In the genomic region with DNA sequence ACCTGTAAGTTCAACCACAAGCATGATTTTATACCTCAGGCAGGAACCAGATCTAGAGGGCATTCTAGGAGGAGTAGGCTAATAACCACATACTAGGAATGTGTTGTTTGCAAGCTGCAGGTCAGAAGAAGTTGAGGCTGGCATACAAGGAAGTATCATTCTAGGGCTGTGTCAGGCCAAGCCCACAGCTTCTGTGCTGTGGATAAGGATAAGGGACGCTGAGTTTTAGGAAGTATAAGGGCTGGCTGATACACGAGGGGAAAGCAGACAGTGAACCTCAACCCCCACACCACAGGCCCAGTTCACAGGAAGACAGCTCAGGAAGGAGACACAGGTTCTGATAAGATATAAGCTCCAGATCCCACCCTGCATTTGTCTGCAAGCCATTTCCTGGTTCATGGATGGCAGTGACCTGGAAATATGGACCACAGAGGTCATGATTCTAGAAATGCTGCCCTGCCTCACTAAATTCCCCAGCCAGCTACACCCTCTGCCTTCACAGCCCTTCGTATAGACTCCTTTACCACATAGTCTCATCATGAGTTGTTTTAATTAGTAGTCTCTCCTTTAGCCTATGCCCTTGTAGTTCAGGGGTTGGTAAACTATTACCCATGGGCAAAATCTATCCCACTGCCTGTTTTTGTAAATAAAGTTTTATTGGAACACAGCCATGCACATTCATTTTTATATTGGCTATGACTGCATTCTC, we compare ENCODE assay signal across 1 cellular context.
TF ChIP-seq lines count a peak whose summit lies in the region.

No MANE protein-coding gene starts in this region.

TF ChIP-seq in K562, 482 proteins besides CTCF, POLR2A, EP300 and RAD21 (continued from another document and continues in another):
- TF ChIP-seq, protein P1, sequence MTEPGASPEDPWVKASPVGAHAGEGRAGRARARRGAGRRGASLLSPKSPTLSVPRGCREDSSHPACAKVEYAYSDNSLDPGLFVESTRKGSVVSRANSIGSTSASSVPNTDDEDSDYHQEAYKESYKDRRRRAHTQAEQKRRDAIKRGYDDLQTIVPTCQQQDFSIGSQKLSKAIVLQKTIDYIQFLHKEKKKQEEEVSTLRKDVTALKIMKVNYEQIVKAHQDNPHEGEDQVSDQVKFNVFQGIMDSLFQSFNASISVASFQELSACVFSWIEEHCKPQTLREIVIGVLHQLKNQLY (CRISPR knock-in tag; conservative IDR thresholded peaks at IDR 0.05) = no peak
- TF ChIP-seq, protein P2, sequence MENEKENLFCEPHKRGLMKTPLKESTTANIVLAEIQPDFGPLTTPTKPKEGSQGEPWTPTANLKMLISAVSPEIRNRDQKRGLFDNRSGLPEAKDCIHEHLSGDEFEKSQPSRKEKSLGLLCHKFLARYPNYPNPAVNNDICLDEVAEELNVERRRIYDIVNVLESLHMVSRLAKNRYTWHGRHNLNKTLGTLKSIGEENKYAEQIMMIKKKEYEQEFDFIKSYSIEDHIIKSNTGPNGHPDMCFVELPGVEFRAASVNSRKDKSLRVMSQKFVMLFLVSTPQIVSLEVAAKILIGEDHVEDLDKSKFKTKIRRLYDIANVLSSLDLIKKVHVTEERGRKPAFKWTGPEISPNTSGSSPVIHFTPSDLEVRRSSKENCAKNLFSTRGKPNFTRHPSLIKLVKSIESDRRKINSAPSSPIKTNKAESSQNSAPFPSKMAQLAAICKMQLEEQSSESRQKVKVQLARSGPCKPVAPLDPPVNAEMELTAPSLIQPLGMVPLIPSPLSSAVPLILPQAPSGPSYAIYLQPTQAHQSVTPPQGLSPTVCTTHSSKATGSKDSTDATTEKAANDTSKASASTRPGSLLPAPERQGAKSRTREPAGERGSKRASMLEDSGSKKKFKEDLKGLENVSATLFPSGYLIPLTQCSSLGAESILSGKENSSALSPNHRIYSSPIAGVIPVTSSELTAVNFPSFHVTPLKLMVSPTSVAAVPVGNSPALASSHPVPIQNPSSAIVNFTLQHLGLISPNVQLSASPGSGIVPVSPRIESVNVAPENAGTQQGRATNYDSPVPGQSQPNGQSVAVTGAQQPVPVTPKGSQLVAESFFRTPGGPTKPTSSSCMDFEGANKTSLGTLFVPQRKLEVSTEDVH (IDR thresholded peaks at IDR 0.05; ENCODE audit: low read depth, partially characterized antibody) = no peak
- TF ChIP-seq, protein P3, sequence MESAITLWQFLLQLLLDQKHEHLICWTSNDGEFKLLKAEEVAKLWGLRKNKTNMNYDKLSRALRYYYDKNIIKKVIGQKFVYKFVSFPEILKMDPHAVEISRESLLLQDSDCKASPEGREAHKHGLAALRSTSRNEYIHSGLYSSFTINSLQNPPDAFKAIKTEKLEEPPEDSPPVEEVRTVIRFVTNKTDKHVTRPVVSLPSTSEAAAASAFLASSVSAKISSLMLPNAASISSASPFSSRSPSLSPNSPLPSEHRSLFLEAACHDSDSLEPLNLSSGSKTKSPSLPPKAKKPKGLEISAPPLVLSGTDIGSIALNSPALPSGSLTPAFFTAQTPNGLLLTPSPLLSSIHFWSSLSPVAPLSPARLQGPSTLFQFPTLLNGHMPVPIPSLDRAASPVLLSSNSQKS (CRISPR knock-in tag; IDR thresholded peaks at IDR 0.05) = no peak
- TF ChIP-seq SIN3B (IDR thresholded peaks at IDR 0.05; ENCODE audit: low read depth) (no peak), ZNF778 (CRISPR knock-in tag; IDR thresholded peaks at IDR 0.05) (no peak), GATA2 (CRISPR knock-in tag; IDR thresholded peaks at IDR 0.05) (peak; percentile 78), HIVEP1 (CRISPR knock-in tag; IDR thresholded peaks at IDR 0.05) (peak; percentile 45; the same call in 1 of the 2 replicates), NBN (IDR thresholded peaks at IDR 0.05; ENCODE audit: low read depth) (peak; percentile 81), POLR2AphosphoS2 (IDR thresholded peaks at IDR 0.05; ENCODE audit: low read length) (no peak), KAT7 (CRISPR knock-in tag; IDR thresholded peaks at IDR 0.05; ENCODE audit: borderline replicate concordance) (peak; percentile 70; the same call in 1 of the 2 replicates), ZNF551 (CRISPR knock-in tag; IDR thresholded peaks at IDR 0.05) (no peak), KLF10 (CRISPR knock-in tag; IDR thresholded peaks at IDR 0.05) (no peak), TEAD1 (CRISPR knock-in tag; IDR thresholded peaks at IDR 0.05) (peak in 1 of 2 experiments; percentile 29; a peak in 1 of 4 replicates), RBM15 (IDR thresholded peaks at IDR 0.05; ENCODE audit: insufficient read depth, low read length) (no peak), ETS2 (tag; IDR thresholded peaks at IDR 0.05; ENCODE audit: borderline replicate concordance, poor library complexity, severe bottlenecking) (no peak), ELF4 (CRISPR knock-in tag; IDR thresholded peaks at IDR 0.05) (peak; percentile 89), ADNP (tag; IDR thresholded peaks at IDR 0.05) (no peak), EP400 (IDR thresholded peaks at IDR 0.05) (peak; percentile 57), ARID1B (IDR thresholded peaks at IDR 0.05) (peak; percentile 94), SAFB (IDR thresholded peaks at IDR 0.05; ENCODE audit: borderline replicate concordance, low read depth, low read length) (no peak), MYNN (IDR thresholded peaks at IDR 0.05) (peak; percentile 85), MYNN (CRISPR knock-in tag; IDR thresholded peaks at IDR 0.05) (no peak), ZNF766 (CRISPR knock-in tag; conservative IDR thresholded peaks at IDR 0.05) (0 out of 2 replicates have a peak, but pooled peaks have one; percentile 37), ZBTB1 (CRISPR knock-in tag; IDR thresholded peaks at IDR 0.05; ENCODE audit: borderline replicate concordance, low read depth) (no peak), ZNF695 (CRISPR knock-in tag; IDR thresholded peaks at IDR 0.05) (no peak), ZKSCAN1 (IDR thresholded peaks at IDR 0.05; ENCODE audit: low read depth, low read length) (no peak), TRIM24 (IDR thresholded peaks at IDR 0.05) (peak; percentile 82 to 85), NRF1 (conservative IDR thresholded peaks at IDR 0.05 in 1 of 2, IDR thresholded peaks at IDR 0.05 in 1 of 2) (no peak), ZNF431 (CRISPR knock-in tag; IDR thresholded peaks at IDR 0.05) (peak; percentile 51; the same call in 1 of the 2 replicates), ZFP30 (CRISPR knock-in tag; IDR thresholded peaks at IDR 0.05; ENCODE audit: borderline replicate concordance) (no peak), ATF1 (CRISPR knock-in tag; IDR thresholded peaks at IDR 0.05) (no peak), ATF1 (tag; IDR thresholded peaks at IDR 0.05) (peak; percentile 75), RBM39 (optimal IDR thresholded peaks at IDR 0.05; ENCODE audit: low read depth, low read length) (peak; percentile 49), HNRNPLL (IDR thresholded peaks at IDR 0.05; ENCODE audit: low read depth, low read length, poor library complexity, severe bottlenecking) (no peak), ZNF311 (CRISPR knock-in tag; IDR thresholded peaks at IDR 0.05) (peak; percentile 86), E2F3 (CRISPR knock-in tag; IDR thresholded peaks at IDR 0.05) (no peak), KAT2B (IDR thresholded peaks at IDR 0.05; ENCODE audit: low read depth, low read length) (no peak), ZNF121 (CRISPR knock-in tag; conservative IDR thresholded peaks at IDR 0.05) (no peak), BRF1 (IDR thresholded peaks at IDR 0.05; ENCODE audit: borderline replicate concordance, extremely low read depth, insufficient read length) (no peak), KAT8 (IDR thresholded peaks at IDR 0.05; ENCODE audit: low read depth) (no peak), ZNF253 (CRISPR knock-in tag; conservative IDR thresholded peaks at IDR 0.05) (no peak), BCOR (IDR thresholded peaks at IDR 0.05) (peak; percentile 8; the same call in 1 of the 2 replicates), STAT5B (CRISPR knock-in tag; IDR thresholded peaks at IDR 0.05) (no peak), CBX2 (IDR thresholded peaks at IDR 0.05; ENCODE audit: insufficient read depth, low read length, poor library complexity, severe bottlenecking) (no peak), NFRKB (IDR thresholded peaks at IDR 0.05; ENCODE audit: low read depth) (peak; percentile 86), SMARCB1 (IDR thresholded peaks at IDR 0.05; ENCODE audit: insufficient read length, low read depth) (no peak), ZNF232 (CRISPR knock-in tag; IDR thresholded peaks at IDR 0.05) (no peak)
- TF ChIP-seq, protein P4, sequence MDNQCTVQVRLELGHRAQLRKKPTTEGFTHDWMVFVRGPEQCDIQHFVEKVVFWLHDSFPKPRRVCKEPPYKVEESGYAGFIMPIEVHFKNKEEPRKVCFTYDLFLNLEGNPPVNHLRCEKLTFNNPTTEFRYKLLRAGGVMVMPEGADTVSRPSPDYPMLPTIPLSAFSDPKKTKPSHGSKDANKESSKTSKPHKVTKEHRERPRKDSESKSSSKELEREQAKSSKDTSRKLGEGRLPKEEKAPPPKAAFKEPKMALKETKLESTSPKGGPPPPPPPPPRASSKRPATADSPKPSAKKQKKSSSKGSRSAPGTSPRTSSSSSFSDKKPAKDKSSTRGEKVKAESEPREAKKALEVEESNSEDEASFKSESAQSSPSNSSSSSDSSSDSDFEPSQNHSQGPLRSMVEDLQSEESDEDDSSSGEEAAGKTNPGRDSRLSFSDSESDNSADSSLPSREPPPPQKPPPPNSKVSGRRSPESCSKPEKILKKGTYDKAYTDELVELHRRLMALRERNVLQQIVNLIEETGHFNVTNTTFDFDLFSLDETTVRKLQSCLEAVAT (IDR thresholded peaks at IDR 0.05) = no peak
- TF ChIP-seq, protein P5, sequence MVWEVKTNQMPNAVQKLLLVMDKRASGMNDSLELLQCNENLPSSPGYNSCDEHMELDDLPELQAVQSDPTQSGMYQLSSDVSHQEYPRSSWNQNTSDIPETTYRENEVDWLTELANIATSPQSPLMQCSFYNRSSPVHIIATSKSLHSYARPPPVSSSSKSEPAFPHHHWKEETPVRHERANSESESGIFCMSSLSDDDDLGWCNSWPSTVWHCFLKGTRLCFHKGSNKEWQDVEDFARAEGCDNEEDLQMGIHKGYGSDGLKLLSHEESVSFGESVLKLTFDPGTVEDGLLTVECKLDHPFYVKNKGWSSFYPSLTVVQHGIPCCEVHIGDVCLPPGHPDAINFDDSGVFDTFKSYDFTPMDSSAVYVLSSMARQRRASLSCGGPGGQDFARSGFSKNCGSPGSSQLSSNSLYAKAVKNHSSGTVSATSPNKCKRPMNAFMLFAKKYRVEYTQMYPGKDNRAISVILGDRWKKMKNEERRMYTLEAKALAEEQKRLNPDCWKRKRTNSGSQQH (CRISPR knock-in tag; IDR thresholded peaks at IDR 0.05) = no peak
- TF ChIP-seq, protein P6, sequence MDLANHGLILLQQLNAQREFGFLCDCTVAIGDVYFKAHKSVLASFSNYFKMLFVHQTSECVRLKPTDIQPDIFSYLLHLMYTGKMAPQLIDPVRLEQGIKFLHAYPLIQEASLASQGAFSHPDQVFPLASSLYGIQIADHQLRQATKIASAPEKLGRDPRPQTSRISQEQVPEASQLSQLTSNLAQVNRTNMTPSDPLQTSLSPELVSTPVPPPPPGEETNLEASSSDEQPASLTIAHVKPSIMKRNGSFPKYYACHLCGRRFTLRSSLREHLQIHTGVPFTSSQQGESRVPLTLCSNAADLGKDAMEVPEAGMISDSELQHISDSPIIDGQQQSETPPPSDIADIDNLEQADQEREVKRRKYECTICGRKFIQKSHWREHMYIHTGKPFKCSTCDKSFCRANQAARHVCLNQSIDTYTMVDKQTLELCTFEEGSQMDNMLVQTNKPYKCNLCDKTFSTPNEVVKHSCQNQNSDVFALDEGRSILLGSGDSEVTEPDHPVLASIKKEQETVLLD (IDR thresholded peaks at IDR 0.05) = peak; percentile 78; the same call in 1 of the 2 replicates
- TF ChIP-seq, protein P7, sequence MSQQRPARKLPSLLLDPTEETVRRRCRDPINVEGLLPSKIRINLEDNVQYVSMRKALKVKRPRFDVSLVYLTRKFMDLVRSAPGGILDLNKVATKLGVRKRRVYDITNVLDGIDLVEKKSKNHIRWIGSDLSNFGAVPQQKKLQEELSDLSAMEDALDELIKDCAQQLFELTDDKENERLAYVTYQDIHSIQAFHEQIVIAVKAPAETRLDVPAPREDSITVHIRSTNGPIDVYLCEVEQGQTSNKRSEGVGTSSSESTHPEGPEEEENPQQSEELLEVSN (IDR thresholded peaks at IDR 0.05; ENCODE audit: borderline replicate concordance in 1 of 2, extremely low read depth in 1 of 2, insufficient read depth in 1 of 2, insufficient read length in 1 of 2, low read depth in 1 of 2, low read length in 1 of 2, poor library complexity in 1 of 2, severe bottlenecking in 1 of 2) = no peak
- TF ChIP-seq, protein P8, sequence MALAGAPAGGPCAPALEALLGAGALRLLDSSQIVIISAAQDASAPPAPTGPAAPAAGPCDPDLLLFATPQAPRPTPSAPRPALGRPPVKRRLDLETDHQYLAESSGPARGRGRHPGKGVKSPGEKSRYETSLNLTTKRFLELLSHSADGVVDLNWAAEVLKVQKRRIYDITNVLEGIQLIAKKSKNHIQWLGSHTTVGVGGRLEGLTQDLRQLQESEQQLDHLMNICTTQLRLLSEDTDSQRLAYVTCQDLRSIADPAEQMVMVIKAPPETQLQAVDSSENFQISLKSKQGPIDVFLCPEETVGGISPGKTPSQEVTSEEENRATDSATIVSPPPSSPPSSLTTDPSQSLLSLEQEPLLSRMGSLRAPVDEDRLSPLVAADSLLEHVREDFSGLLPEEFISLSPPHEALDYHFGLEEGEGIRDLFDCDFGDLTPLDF (CRISPR knock-in tag; IDR thresholded peaks at IDR 0.05) = no peak
- TF ChIP-seq, protein P9, sequence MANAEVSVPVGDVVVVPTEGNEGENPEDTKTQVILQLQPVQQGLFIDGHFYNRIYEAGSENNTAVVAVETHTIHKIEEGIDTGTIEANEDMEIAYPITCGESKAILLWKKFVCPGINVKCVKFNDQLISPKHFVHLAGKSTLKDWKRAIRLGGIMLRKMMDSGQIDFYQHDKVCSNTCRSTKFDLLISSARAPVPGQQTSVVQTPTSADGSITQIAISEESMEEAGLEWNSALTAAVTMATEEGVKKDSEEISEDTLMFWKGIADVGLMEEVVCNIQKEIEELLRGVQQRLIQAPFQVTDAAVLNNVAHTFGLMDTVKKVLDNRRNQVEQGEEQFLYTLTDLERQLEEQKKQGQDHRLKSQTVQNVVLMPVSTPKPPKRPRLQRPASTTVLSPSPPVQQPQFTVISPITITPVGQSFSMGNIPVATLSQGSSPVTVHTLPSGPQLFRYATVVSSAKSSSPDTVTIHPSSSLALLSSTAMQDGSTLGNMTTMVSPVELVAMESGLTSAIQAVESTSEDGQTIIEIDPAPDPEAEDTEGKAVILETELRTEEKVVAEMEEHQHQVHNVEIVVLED (CRISPR knock-in tag; IDR thresholded peaks at IDR 0.05) = no peak
- TF ChIP-seq, protein P10, sequence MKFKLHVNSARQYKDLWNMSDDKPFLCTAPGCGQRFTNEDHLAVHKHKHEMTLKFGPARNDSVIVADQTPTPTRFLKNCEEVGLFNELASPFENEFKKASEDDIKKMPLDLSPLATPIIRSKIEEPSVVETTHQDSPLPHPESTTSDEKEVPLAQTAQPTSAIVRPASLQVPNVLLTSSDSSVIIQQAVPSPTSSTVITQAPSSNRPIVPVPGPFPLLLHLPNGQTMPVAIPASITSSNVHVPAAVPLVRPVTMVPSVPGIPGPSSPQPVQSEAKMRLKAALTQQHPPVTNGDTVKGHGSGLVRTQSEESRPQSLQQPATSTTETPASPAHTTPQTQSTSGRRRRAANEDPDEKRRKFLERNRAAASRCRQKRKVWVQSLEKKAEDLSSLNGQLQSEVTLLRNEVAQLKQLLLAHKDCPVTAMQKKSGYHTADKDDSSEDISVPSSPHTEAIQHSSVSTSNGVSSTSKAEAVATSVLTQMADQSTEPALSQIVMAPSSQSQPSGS (CRISPR knock-in tag; IDR thresholded peaks at IDR 0.05) = no peak
- TF ChIP-seq, protein P11, sequence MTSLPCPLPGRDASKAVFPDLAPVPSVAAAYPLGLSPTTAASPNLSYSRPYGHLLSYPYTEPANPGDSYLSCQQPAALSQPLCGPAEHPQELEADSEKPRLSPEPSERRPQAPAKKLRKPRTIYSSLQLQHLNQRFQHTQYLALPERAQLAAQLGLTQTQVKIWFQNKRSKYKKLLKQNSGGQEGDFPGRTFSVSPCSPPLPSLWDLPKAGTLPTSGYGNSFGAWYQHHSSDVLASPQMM (CRISPR knock-in tag; IDR thresholded peaks at IDR 0.05) = no peak
